In genomic region chr9:69036799-69037198, GRCh38 we compare ENCODE assay signal across 9 cellular contexts. TPM values are rescaled to one million over a fixed set of nuclear protein-coding genes. Genes with fewer than 3 reads are reported as not detected.
A peak's percentile ranks its signal among the peaks of the same experiment; 100 is the strongest.
DNase-seq lines count a peak whose midpoint lies in the region; TF ChIP-seq lines count a peak whose summit lies in the region.
"Had no signal": no experiment of that assay in that cellular context is flagged by ENCODE, and none has a peak within 500 bp of the region (broad histone marks: within the 10 kb centered on the region; RNA-seq: fewer than 3 reads in every experiment).

No MANE protein-coding gene starts in this region.

- dilution Hi-C loops in mammary epithelial cell (cut with HindIII; ENCODE audit: low sequenced_read_pairs), result no loop called here

- H3K9me3 ChIP-seq in mammary epithelial cell (replicated peaks; ENCODE audit: insufficient read depth, low read length) (no peaks in the 10 kb centered on the region), muscle layer of duodenum (ENCODE audit: control insufficient read depth in 1 of 2, low read length in 2 of 2) (no peaks in the 10 kb centered on the region)

- peak overlapping the region; percentile 86 for H3K4me2 ChIP-seq in mammary epithelial cell (ENCODE audit: insufficient read depth, low read depth, low read length)

- H3K27me3 ChIP-seq in mammary epithelial cell (ENCODE audit: insufficient read depth, low read length), result no peaks in the 10 kb centered on the region
- no peaks in the 10 kb centered on the region for H3K27me3 ChIP-seq in muscle layer of duodenum (ENCODE audit: low read depth, low read length)

- no peak for TF ChIP-seq CTCF in AG09309 (IDR thresholded peaks at IDR 0.05; ENCODE audit: control insufficient read depth, insufficient read depth, low read depth, low read length, missing control alignments)
- TF ChIP-seq CTCF in mammary epithelial cell (conservative IDR thresholded peaks at IDR 0.05 in 1 of 2, IDR thresholded peaks at IDR 0.05 in 1 of 2; ENCODE audit: extremely low read depth in 1 of 2, insufficient read depth in 1 of 2, low read depth in 1 of 2, low read length in 2 of 2), result no peak

- BruUV-seq in mammary epithelial cell (replicated peaks; lab: Mats Ljungman, UMichigan), result no TSS peak

- CTCF ChIA-PET in mammary epithelial cell (lab: Charles Lee; ENCODE audit: low non-redundant PET), result no interaction called here

- in situ Hi-C loops in mammary epithelial cell (cut with MboI; ENCODE audit: low sequenced_read_pairs in 2 of 2), result no loop called here

- DNase-seq in AG09309 (ENCODE audit: low read depth) (no peak), mammary epithelial cell (no peak), NCI-H128 (lab: John Stamatoyannopoulos, UW; ENCODE audit: unreplicated experiment) (no peak), NCI-H226 (no peak), NCI-H69 (lab: John Stamatoyannopoulos, UW) (no peak), occipital lobe (lab: John Stamatoyannopoulos, UW) (no peak)
- no peak for DNase-seq in Jurkat, Clone E6-1 (ENCODE audit: low read depth, low spot score)
- DNase-seq: NCI-H2081 had no signal

- no peaks in the 10 kb centered on the region for H4K20me1 ChIP-seq in mammary epithelial cell (ENCODE audit: insufficient read depth, low read length)

- 87% methylated on average over 10 of the region's 10 CpGs for WGBS in mammary epithelial cell (ENCODE audit: low coverage, missing lambda C conversion rate)

- peaks cover 47% of the 10 kb centered on the region for H3K79me2 ChIP-seq in mammary epithelial cell (ENCODE audit: insufficient read depth, low read length)

- H3K9ac ChIP-seq in mammary epithelial cell (ENCODE audit: insufficient read depth, low read length), result peak overlapping the region; percentile 68

- intact Hi-C loops in mammary epithelial cell (cut with micrococcal nuclease), result loop anchor here (1.0 to 10.0 kb wide), 4 partner anchors 157 to 896 kb away; partner anchors contain the start of gene ENTREP1

- H3K27ac ChIP-seq in mammary epithelial cell (ENCODE audit: insufficient read depth, low read depth, low read length) (no peak overlapping the region), muscle layer of duodenum (ENCODE audit: low read length) (peak overlapping the region; percentile 71)

- H3K4me3 ChIP-seq in AG09309 (ENCODE audit: control insufficient read depth, low read depth, low read length) (peak overlapping the region; percentile 76), mammary epithelial cell (replicated peaks in 1 of 3; ENCODE audit: insufficient read depth in 1 of 3, low read depth in 2 of 3, low read length in 3 of 3) (peak overlapping the region; percentile 58 to 94 (median 91)), muscle layer of duodenum (ENCODE audit: low read depth in 1 of 2, low read length in 2 of 2) (peak overlapping the region; percentile 82 to 94)
- peak overlapping the region; percentile 87 for H3K4me3 ChIP-seq in Jurkat, Clone E6-1 (ENCODE audit: low read length)

- H3K36me3 ChIP-seq in mammary epithelial cell (ENCODE audit: insufficient read depth, low read length) (no peaks in the 10 kb centered on the region), muscle layer of duodenum (ENCODE audit: control insufficient read depth in 1 of 2, insufficient read depth in 2 of 2, low read length in 2 of 2) (no peaks in the 10 kb centered on the region)

- peak overlapping the region; percentile 97 for H2AFZ ChIP-seq in mammary epithelial cell (ENCODE audit: low read depth, low read length)

- peaks cover 3% of the 10 kb centered on the region for H3K4me1 ChIP-seq in mammary epithelial cell (ENCODE audit: insufficient read depth, low read length)
- H3K4me1 ChIP-seq in muscle layer of duodenum (ENCODE audit: control insufficient read depth in 1 of 2, insufficient read depth in 2 of 2, low read length in 2 of 2), result peaks cover 5 to 11% of the 10 kb centered on the region in 2 donors

RNA-seq across cellular contexts. Expression of gene FXN, which starts 1.2 kb away (rescaled TPM):
- polyA plus RNA-seq in Jurkat, Clone E6-1 (2012; ENCODE audit: insufficient read depth, insufficient read length), result 35.0 TPM
- total RNA-seq in mammary epithelial cell, result 10 to 100 TPM in 1 of 2 donors, 1 to 10 TPM in 1; 5.5 to 19.6 TPM
- polyA plus RNA-seq in mammary epithelial cell, result 24.9 TPM
- polyA minus RNA-seq in mammary epithelial cell, result 10.5 TPM
- 1.1 TPM for total RNA-seq in occipital lobe

RNA-seq across cellular contexts. Expression of gene PRKACG, which starts 22.9 kb away (rescaled TPM):
- not detected for polyA plus RNA-seq in Jurkat, Clone E6-1 (2012; ENCODE audit: insufficient read depth, insufficient read length)
- total RNA-seq in mammary epithelial cell, result not detected
- not detected for polyA plus RNA-seq in mammary epithelial cell
- polyA minus RNA-seq in mammary epithelial cell, result not detected
- not detected for total RNA-seq in occipital lobe
